8 cellular contexts compared by ENCODE assay signal in the genomic region with DNA sequence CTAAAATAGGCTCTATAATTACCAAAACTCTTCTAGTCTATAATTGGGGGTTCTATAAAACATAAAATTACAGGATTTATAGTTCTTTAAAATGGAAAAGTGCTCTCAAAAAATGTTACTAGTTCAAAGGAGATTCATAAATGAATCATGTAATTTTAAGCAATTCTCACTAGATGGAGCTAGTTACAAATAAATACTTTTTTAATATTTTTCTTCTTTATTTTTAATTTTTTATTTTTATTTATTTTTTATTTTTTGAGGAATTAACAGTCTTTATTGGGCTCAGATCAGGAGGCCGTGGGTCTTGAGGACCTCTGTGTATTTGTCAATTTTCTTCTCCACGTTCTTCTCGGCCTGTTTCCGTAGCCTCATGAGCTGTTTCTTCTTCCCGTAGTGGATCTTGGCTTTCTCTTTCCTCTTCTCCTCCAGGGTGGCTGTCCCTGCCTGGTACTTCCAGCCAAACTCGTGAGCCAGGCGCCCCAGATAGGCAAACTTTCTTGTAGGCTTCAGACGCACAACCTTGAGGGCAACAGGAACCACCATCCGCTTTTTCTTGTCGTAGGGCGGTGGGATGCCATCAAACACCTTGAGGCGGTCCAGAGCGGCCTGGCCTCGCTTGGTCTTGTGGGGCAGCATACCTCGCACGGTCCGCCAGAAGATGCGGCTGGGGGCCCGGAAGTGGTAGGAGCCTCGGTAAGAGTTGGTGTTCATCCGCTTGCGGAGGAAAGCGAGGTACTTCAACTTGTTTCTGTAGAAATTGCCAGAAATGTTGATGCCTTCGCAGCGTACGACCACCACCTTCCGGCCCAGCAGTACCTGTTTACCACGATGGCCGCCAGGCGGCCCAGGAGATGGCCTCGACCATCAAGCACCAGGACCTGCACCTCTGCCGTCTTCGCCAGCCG.
DNase-seq lines count a peak whose midpoint lies in the region; ATAC-seq and TF ChIP-seq lines count a peak whose summit lies in the region.
"Not testable (repeated sequence)": the region's sequence is repeated elsewhere in the genome, so short reads cannot be mapped to it uniquely, and the experiment has no call there.

No MANE protein-coding gene starts in this region.

- not testable (repeated sequence) for H3K9me2 ChIP-seq in GM23338 (ENCODE audit: insufficient read depth)

- H2AFZ ChIP-seq in GM23338; neural progenitor cell (replicated peaks): not testable (repeated sequence)

- POLR2A ChIA-PET in activated CD4-positive, alpha-beta T cell treated with anti-CD3 and anti-CD28 coated beads for 36 hours (lab: Charles Lee), result not testable (repeated sequence)

- not testable (repeated sequence) for H3K27me3 Mint-ChIP-seq in GM23338 (ENCODE audit: insufficient read depth, low read depth, poor library complexity); activated CD4-positive, alpha-beta T cell treated with anti-CD3 and anti-CD28 coated beads for 36 hours; neural progenitor cell (ENCODE audit: insufficient read depth, low read depth)

- not testable (repeated sequence) for H3K27ac ChIP-seq in GM23338 (ENCODE audit: low read depth); body of pancreas; neural progenitor cell; thymus (ENCODE audit: low read depth)

- H3K79me2 ChIP-seq in GM23338 (replicated peaks; ENCODE audit: insufficient read depth); neural progenitor cell (ENCODE audit: low read depth): not testable (repeated sequence)

- ATAC-seq in GM23338; activated CD4-positive, alpha-beta T cell treated with anti-CD3 and anti-CD28 coated beads for 36 hours; body of pancreas: not testable (repeated sequence)

- H3K4me2 ChIP-seq in GM23338, neural progenitor cell: not testable (repeated sequence)

- not testable (repeated sequence) for H3K27me3 ChIP-seq in GM23338 (ENCODE audit: insufficient read depth); body of pancreas; neural progenitor cell; thymus (ENCODE audit: control insufficient read depth, insufficient read depth)

- not testable (repeated sequence) for H3K9me3 ChIP-seq in body of pancreas; neural progenitor cell (ENCODE audit: low read depth); thymus (ENCODE audit: control insufficient read depth)

- WGBS in body of pancreas, 2 donors, result 55 to 69% methylated on average over 33 to 34 of the region's 34 CpGs
- WGBS in thymus, result 65% methylated on average over 34 of the region's 34 CpGs

- not testable (repeated sequence) for TF ChIP-seq POLR2A in body of pancreas (IDR thresholded peaks at IDR 0.05)

- not testable (repeated sequence) for H3F3A ChIP-seq in GM23338 (replicated peaks; ENCODE audit: low read depth); neural progenitor cell (ENCODE audit: low read depth)

- H3K27ac Mint-ChIP-seq in GM23338; activated CD4-positive, alpha-beta T cell treated with anti-CD3 and anti-CD28 coated beads for 36 hours; neural progenitor cell: not testable (repeated sequence)

- CTCF ChIA-PET in activated CD4-positive, alpha-beta T cell treated with anti-CD3 and anti-CD28 coated beads for 36 hours (lab: Charles Lee), result interaction anchor here (0.8 to 2.8 kb wide), 9 partner anchors 9 to 170 kb away, joined by 3 to 33 read pairs (median 4); no protein-coding TSS in a partner anchor

- H3K9me3 Mint-ChIP-seq in GM23338; activated CD4-positive, alpha-beta T cell treated with anti-CD3 and anti-CD28 coated beads for 36 hours (ENCODE audit: low read depth); neural progenitor cell: not testable (repeated sequence)

- H3K9ac ChIP-seq in neural progenitor cell, result not testable (repeated sequence)

- H3K4me1 ChIP-seq in GM23338 (ENCODE audit: insufficient read depth); body of pancreas; neural progenitor cell; thymus (ENCODE audit: control insufficient read depth, insufficient read depth, low read length): not testable (repeated sequence)

- not testable (repeated sequence) for H3K36me3 ChIP-seq in GM23338 (ENCODE audit: insufficient read depth); body of pancreas (replicated peaks in 1 of 2; ENCODE audit: insufficient read depth in 1 of 2, low read depth in 2 of 2); neural progenitor cell; thymus (ENCODE audit: control insufficient read depth, insufficient read depth)

- not testable (repeated sequence) for H3K4me3 ChIP-seq in GM23338, body of pancreas, neural progenitor cell
- peak overlapping the region; percentile 46 for H3K4me3 ChIP-seq in fibroblast of the aortic adventitia (ENCODE audit: low read depth, low read length)
- H3K4me3 ChIP-seq in thymus (ENCODE audit: low read length), result peak overlapping the region; percentile 22

- H3K4me1 Mint-ChIP-seq in GM23338; activated CD4-positive, alpha-beta T cell treated with anti-CD3 and anti-CD28 coated beads for 36 hours; neural progenitor cell: not testable (repeated sequence)

- DNase-seq in CD1c-positive myeloid dendritic cell (ENCODE audit: extremely low spot score) (peak; percentile 7), NOMO-1 treated with DMSO at 0.1 percent for 48 hours (lab: John Stamatoyannopoulos, UW; ENCODE audit: unreplicated experiment) (peak; percentile 18), fibroblast of the aortic adventitia (ENCODE audit: low read depth) (peak; percentile 16)
- not testable (repeated sequence) for DNase-seq in GM23338 (ENCODE audit: low spot score); activated CD4-positive, alpha-beta T cell treated with anti-CD3 and anti-CD28 coated beads for 36 hours; body of pancreas; neural progenitor cell (ENCODE audit: low spot score)

- intact Hi-C loops in activated CD4-positive, alpha-beta T cell treated with anti-CD3 and anti-CD28 coated beads for 36 hours (cut with DNase I, micrococcal nuclease), result loop anchor here (1.0 to 5.0 kb wide), 4 partner anchors 110 to 385 kb away; no protein-coding TSS in a partner anchor
- intact Hi-C loops in body of pancreas (cut with DNase I), result not testable (repeated sequence)

- H4K20me1 ChIP-seq in GM23338 (replicated peaks; ENCODE audit: insufficient read depth); neural progenitor cell (ENCODE audit: low read depth): not testable (repeated sequence)

- H3K4me3 Mint-ChIP-seq in GM23338, neural progenitor cell: not testable (repeated sequence)
- H3K4me3 Mint-ChIP-seq in activated CD4-positive, alpha-beta T cell treated with anti-CD3 and anti-CD28 coated beads for 36 hours, result peak overlapping the region; percentile 15

- TF ChIP-seq CTCF in GM23338 (conservative IDR thresholded peaks at IDR 0.05; ENCODE audit: low read depth in 2 of 2) (peak in 1 of 2 experiments; percentile 48; a peak in 3 of 4 replicates), body of pancreas (IDR thresholded peaks at IDR 0.05) (peak in 4 of 7 experiments; percentile 16 to 47 (median 33)), fibroblast of the aortic adventitia (IDR thresholded peaks at IDR 0.05; ENCODE audit: insufficient read depth, low read length) (peak; percentile 2), neural progenitor cell (IDR thresholded peaks at IDR 0.05) (peak; percentile 48)

- H3K36me3 Mint-ChIP-seq in GM23338 (ENCODE audit: low read depth); activated CD4-positive, alpha-beta T cell treated with anti-CD3 and anti-CD28 coated beads for 36 hours (ENCODE audit: low read depth); neural progenitor cell: not testable (repeated sequence)
